20 cellular contexts compared by ENCODE assay signal in the genomic region with DNA sequence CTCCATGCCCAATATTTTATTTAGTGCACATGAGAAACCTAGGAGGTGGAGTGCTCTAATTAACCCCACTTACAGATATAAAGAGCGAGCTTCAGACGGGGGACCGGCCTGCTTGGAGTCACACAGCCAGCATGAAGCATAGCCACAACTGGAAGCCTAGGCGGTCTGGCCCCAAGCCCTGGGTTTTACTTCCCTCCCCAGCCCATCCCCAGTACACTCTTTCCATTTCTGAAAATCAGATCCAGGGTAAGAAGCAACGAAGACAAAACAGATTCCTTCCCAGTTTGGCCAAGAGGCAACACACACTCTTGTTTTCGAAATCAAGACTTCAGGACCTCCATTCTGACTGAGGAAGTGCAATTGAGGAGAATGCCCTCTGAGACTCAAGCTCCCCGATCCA. TPM values are rescaled to one million over a fixed set of nuclear protein-coding genes. Genes with fewer than 3 reads are reported as not detected.
A peak's percentile ranks its signal among the peaks of the same experiment; 100 is the strongest.
DNase-seq lines count a peak whose midpoint lies in the region; ATAC-seq and TF ChIP-seq lines count a peak whose summit lies in the region.
"Had no signal": no experiment of that assay in that cellular context is flagged by ENCODE, and none has a peak within 500 bp of the region (broad histone marks: within the 10 kb centered on the region; RNA-seq: fewer than 3 reads in every experiment).

No MANE protein-coding gene starts in this region.

- H3K4me3 ChIP-seq in adrenal gland (no peak overlapping the region), skeletal muscle tissue (ENCODE audit: low read length in 3 of 3) (no peak overlapping the region), brain microvascular endothelial cell (ENCODE audit: low read depth, low read length) (no peak overlapping the region)
- H3K4me3 ChIP-seq: A549, K562, thoracic aorta had no signal

- intact Hi-C loops in adrenal gland (cut with DNase I): no loop called here

- no peaks in the 10 kb centered on the region for H3K27me3 ChIP-seq in adrenal gland
- H3K27me3 ChIP-seq in layer of hippocampus (ENCODE audit: control insufficient read depth, insufficient read depth, low read length): no peaks in the 10 kb centered on the region
- no peaks in the 10 kb centered on the region for H3K27me3 ChIP-seq in skeletal muscle tissue (ENCODE audit: control insufficient read depth in 3 of 3, insufficient read depth in 3 of 3, low read length in 3 of 3)
- no peaks in the 10 kb centered on the region for H3K27me3 ChIP-seq in brain microvascular endothelial cell (replicated peaks)

- H3K36me3 ChIP-seq in adrenal gland (replicated peaks in 1 of 2): no peaks in the 10 kb centered on the region
- H3K36me3 ChIP-seq in skeletal muscle tissue (ENCODE audit: control insufficient read depth in 3 of 3, insufficient read depth in 3 of 3, low read length in 3 of 3): no peaks in the 10 kb centered on the region
- no peaks in the 10 kb centered on the region for H3K36me3 ChIP-seq in brain microvascular endothelial cell (replicated peaks)
- H3K36me3 ChIP-seq: thoracic aorta had no signal

- peak overlapping the region in 3 of 5 donors; percentile 23 to 69 (median 44) for H3K27ac ChIP-seq in adrenal gland
- peak overlapping the region; percentile 32 for H3K27ac ChIP-seq in layer of hippocampus (ENCODE audit: low read depth, low read length)
- H3K27ac ChIP-seq in skeletal muscle tissue (ENCODE audit: low read depth, low read length): peak overlapping the region; percentile 46
- H3K27ac ChIP-seq in brain microvascular endothelial cell: no peak overlapping the region
- H3K27ac ChIP-seq: A549 had no signal

- no peak for ATAC-seq in HG03135 (IDR thresholded peaks at IDR 0.05; ENCODE audit: unreplicated experiment)
- ATAC-seq: A549, esophagus mucosa, Panc1 had no signal

- no peak for TF ChIP-seq POLR2A in adrenal gland (IDR thresholded peaks at IDR 0.05)

- DNase-seq in Ammon's horn (ENCODE audit: low spot score) (peak; percentile 67), adrenal gland (peak in 2 of 7 donors; percentile 32 to 39), brain microvascular endothelial cell (no peak), LoVo (ENCODE audit: low spot score) (no peak), DMS153 treated with DMSO at 0.1 percent for 48 hours (lab: John Stamatoyannopoulos, UW; ENCODE audit: unreplicated experiment) (no peak)
- DNase-seq: activated CD4-positive, alpha-beta T cell treated with anti-CD3 and anti-CD28 coated beads, Interleukin-2, amount 50 U/mL, for 4 hours; activated naive CD4-positive, alpha-beta T cell treated with anti-CD3 and anti-CD28 coated beads, Interleukin-2, amount 10 ng/mL, durations not matched to agents 7 days and 5 days; CD4-positive, alpha-beta memory T cell; DND-41; NCI-H1105 treated with DMSO at 0.1 percent for 48 hours; NCI-H69; stimulated activated CD4-positive, alpha-beta T cell treated with anti-CD3 and anti-CD28 coated beads, Interleukin-4, amount 100 ng/mL, for 1 hour had no signal

- no peaks in the 10 kb centered on the region for H3K9me3 ChIP-seq in adrenal gland (replicated peaks in 1 of 3)
- H3K9me3 ChIP-seq in skeletal muscle tissue (ENCODE audit: control insufficient read depth in 3 of 3, low read length in 3 of 3): no peaks in the 10 kb centered on the region
- H3K9me3 ChIP-seq: A549, thoracic aorta had no signal

- no peak overlapping the region for H3K9ac ChIP-seq in skeletal muscle tissue (ENCODE audit: low read depth in 1 of 3, low read length in 3 of 3)

- peaks cover 0 to 19% of the 10 kb centered on the region in 2 donors for H3K4me1 ChIP-seq in adrenal gland (replicated peaks in 1 of 2)
- H3K4me1 ChIP-seq in skeletal muscle tissue (ENCODE audit: control insufficient read depth in 3 of 3, insufficient read depth in 3 of 3, low read length in 3 of 3): peaks cover 12 to 31% (median 18%) of the 10 kb centered on the region in 3 donors
- H3K4me1 ChIP-seq: A549 had no signal

- 64 to 77% (median 75%) methylated on average over 3 to 7 of the region's 7 CpGs for WGBS in adrenal gland, 4 donors

- in situ Hi-C loops in brain microvascular endothelial cell (cut with HindIII; ENCODE audit: low pct_ligation_motif_present, low sequenced_read_pairs): no loop called here

- TF ChIP-seq CTCF in adrenal gland (IDR thresholded peaks at IDR 0.05) (no peak), brain microvascular endothelial cell (IDR thresholded peaks at IDR 0.05; ENCODE audit: low read depth, low read length, missing control alignments) (no peak)

RNA-seq across cellular contexts. Expression of gene KCNMB1, which starts 27.1 kb away (rescaled TPM):
- total RNA-seq in adrenal gland: 1 to 10 TPM in 3 of 8 donors, under 1 TPM in 5; 0.12 to 1.2 (median 0.68) TPM
- polyA plus RNA-seq in adrenal gland: 1 to 10 TPM in 2 of 3 donors, under 1 TPM in 1; 0.99 to 3.2 (median 1.6) TPM
- under 0.01 TPM for total RNA-seq in skeletal muscle tissue
- total RNA-seq: CD4-positive, alpha-beta memory T cell; K562 had no signal
- polyA plus RNA-seq: A549; CD4-positive, alpha-beta memory T cell; K562 had no signal
